In genomic region chr15:58486062-58486461, GRCh38 we compare ENCODE assay signal across 1 cellular context.
TF ChIP-seq lines count a peak whose summit lies in the region.

No MANE protein-coding gene starts in this region.

TF ChIP-seq in K562, 482 proteins besides CTCF, POLR2A, EP300 and RAD21 (continues in another document):
- TF ChIP-seq ARID2 (IDR thresholded peaks at IDR 0.05) (no peak), ATF1 (CRISPR knock-in tag; IDR thresholded peaks at IDR 0.05) (no peak), ATF1 (tag; IDR thresholded peaks at IDR 0.05) (peak; percentile 31; the same call in 1 of the 2 replicates), FOXP4 (CRISPR knock-in tag; IDR thresholded peaks at IDR 0.05; ENCODE audit: borderline replicate concordance) (no peak), MEF2A (IDR thresholded peaks at IDR 0.05; ENCODE audit: control insufficient read depth, low read depth, low read length) (no peak), ZFP36 (IDR thresholded peaks at IDR 0.05; ENCODE audit: low read depth, low read length, partially characterized antibody) (no peak), MXI1 (IDR thresholded peaks at IDR 0.05; ENCODE audit: low read depth, low read length) (no peak), TBP (optimal IDR thresholded peaks at IDR 0.05; ENCODE audit: low read depth, low read length) (no peak), SIRT6 (IDR thresholded peaks at IDR 0.05; ENCODE audit: low read depth, low read length) (no peak), XRCC5 (IDR thresholded peaks at IDR 0.05; ENCODE audit: low read depth, low read length) (peak; percentile 37; the same call in 1 of the 2 replicates), NR2C2 (CRISPR knock-in tag; IDR thresholded peaks at IDR 0.05) (no peak), NR2C2 (tag; IDR thresholded peaks at IDR 0.05) (no peak), DEAF1 (CRISPR knock-in tag; IDR thresholded peaks at IDR 0.05) (no peak), NKRF (IDR thresholded peaks at IDR 0.05; ENCODE audit: borderline replicate concordance) (no peak), MAX (CRISPR knock-in tag; IDR thresholded peaks at IDR 0.05) (no peak), TRIM25 (IDR thresholded peaks at IDR 0.05; ENCODE audit: borderline replicate concordance) (no peak), SAFB (IDR thresholded peaks at IDR 0.05; ENCODE audit: borderline replicate concordance, low read depth, low read length) (no peak), ZBTB40 (IDR thresholded peaks at IDR 0.05) (no peak), ZBTB40 (CRISPR knock-in tag; IDR thresholded peaks at IDR 0.05) (no peak), KLF16 (IDR thresholded peaks at IDR 0.05) (peak; percentile 32; the same call in 1 of the 2 replicates), MAFG (tag; conservative IDR thresholded peaks at IDR 0.05) (no peak), TEAD4 (IDR thresholded peaks at IDR 0.05; ENCODE audit: low read length) (peak; percentile 30; the same call in 1 of the 2 replicates), TEAD4 (CRISPR knock-in tag; IDR thresholded peaks at IDR 0.05; ENCODE audit: borderline replicate concordance) (no peak), GATA2 (CRISPR knock-in tag; IDR thresholded peaks at IDR 0.05) (peak; percentile 47; the same call in 1 of the 2 replicates), HNRNPH1 (optimal IDR thresholded peaks at IDR 0.05; ENCODE audit: low read depth, low read length) (no peak), MAFF (IDR thresholded peaks at IDR 0.05; ENCODE audit: low read length) (no peak), TRIM24 (IDR thresholded peaks at IDR 0.05) (peak; percentile 55 to 75; a peak in 3 of 4 replicates), BMI1 (IDR thresholded peaks at IDR 0.05; ENCODE audit: low read length) (no peak), HEY1 (CRISPR knock-in tag; IDR thresholded peaks at IDR 0.05; ENCODE audit: borderline replicate concordance) (no peak), KDM1A (IDR thresholded peaks at IDR 0.05) (0 out of 4 replicates have a peak, but pooled peaks of 1 of the 2 experiments have one; percentile 60), ILF3 (IDR thresholded peaks at IDR 0.05; ENCODE audit: borderline replicate concordance) (no peak), NFE2 (IDR thresholded peaks at IDR 0.05; ENCODE audit: low read depth) (peak; percentile 28; the same call in 1 of the 2 replicates), ZNF384 (IDR thresholded peaks at IDR 0.05; ENCODE audit: low read depth, low read length) (no peak), GATAD2A (IDR thresholded peaks at IDR 0.05) (no peak), SRSF3 (IDR thresholded peaks at IDR 0.05; ENCODE audit: insufficient read depth, low read length) (no peak), TCF7 (IDR thresholded peaks at IDR 0.05; ENCODE audit: borderline replicate concordance) (no peak), RBM39 (optimal IDR thresholded peaks at IDR 0.05; ENCODE audit: low read depth, low read length) (no peak), VEZF1 (CRISPR knock-in tag; IDR thresholded peaks at IDR 0.05) (peak; percentile 53; the same call in 1 of the 2 replicates), SMARCA4 (IDR thresholded peaks at IDR 0.05) (peak; percentile 51; the same call in 1 of the 2 replicates), MBD1 (CRISPR knock-in tag; IDR thresholded peaks at IDR 0.05) (no peak), PHB2 (IDR thresholded peaks at IDR 0.05; ENCODE audit: low read depth) (no peak), MNT (conservative IDR thresholded peaks at IDR 0.05) (no peak)
